ENCODE assay signal across 9 cellular contexts in the genomic region with DNA sequence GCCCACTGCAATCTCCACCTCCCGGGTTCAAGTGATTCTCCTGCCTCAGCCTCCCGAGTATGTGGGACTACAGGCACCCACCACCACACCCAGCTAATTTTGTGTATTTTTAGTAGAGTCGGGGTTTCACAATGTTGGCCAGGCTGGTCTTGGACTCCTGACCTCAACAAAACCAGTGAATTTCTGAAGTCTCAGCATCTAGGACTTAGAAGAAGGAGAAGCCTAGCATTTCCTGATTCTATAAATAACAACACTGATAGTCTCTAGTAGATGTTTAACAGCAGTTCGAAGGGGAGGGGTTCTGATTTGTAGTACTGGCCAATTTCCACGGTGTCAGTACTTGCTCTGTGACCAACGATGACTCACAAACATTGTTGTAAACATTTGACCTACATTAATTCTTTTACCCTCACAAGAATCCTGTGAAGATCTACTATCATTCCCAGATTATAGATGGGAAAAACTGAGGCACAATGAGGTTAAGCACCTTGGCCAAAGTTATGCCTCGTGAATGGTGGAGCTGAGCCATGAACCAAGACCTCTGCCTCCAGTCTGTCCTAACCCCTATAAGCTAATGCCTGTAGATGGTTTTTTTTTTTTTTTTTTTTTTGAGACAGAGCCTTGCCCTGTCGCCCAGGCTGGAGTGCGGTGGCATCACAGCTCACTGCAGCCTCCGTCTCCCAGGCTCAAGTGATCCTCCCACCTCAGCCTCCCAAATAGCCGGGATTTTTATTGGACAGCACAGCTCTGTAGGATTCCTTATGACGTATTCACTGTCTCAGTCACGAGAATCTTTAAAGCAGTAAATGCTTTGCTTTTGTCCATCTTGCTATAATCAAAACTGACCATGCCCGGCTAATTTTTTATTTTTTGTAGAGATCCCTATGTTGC. TPM values are rescaled to one million over a fixed set of nuclear protein-coding genes. Genes with fewer than 3 reads are reported as not detected.
A peak's percentile ranks its signal among the peaks of the same experiment; 100 is the strongest.
DNase-seq lines count a peak whose midpoint lies in the region; ATAC-seq and TF ChIP-seq lines count a peak whose summit lies in the region.
"Had no signal": no experiment of that assay in that cellular context is flagged by ENCODE, and none has a peak within 500 bp of the region (broad histone marks: within the 10 kb centered on the region; RNA-seq: fewer than 3 reads in every experiment).

No MANE protein-coding gene starts in this region.

- ATAC-seq in GM18909 (IDR thresholded peaks at IDR 0.05; ENCODE audit: poor library complexity, unreplicated experiment) (peak; percentile 39), GM18861 (IDR thresholded peaks at IDR 0.05; ENCODE audit: unreplicated experiment) (no peak)

- WGBS in SK-N-SH (ENCODE audit: low lambda C conversion rate), result 69% methylated on average over 14 of the region's 14 CpGs
- 68% methylated on average over 12 of the region's 14 CpGs for WGBS in esophagus muscularis mucosa
- no CpG with 5 or more reads among the region's 14 CpGs for WGBS in trophoblast cell (ENCODE audit: extremely low coverage, insufficient coverage, insufficient read length)

- H4K20me1 ChIP-seq in SK-N-SH (ENCODE audit: insufficient read depth), result no peaks in the 10 kb centered on the region

- no peak overlapping the region for H4K12ac ChIP-seq in trophoblast cell (ENCODE audit: low read depth, low read length)

- H2AFZ ChIP-seq in SK-N-SH (ENCODE audit: low read depth) (no peak overlapping the region), trophoblast cell (ENCODE audit: insufficient read depth, low read length, poor library complexity) (no peak overlapping the region)
- H2AFZ ChIP-seq: parathyroid adenoma had no signal

- H4K8ac ChIP-seq in trophoblast cell (ENCODE audit: low read depth, low read length), result no peak overlapping the region

- H3K27ac ChIP-seq in SK-N-SH (ENCODE audit: low read depth in 2 of 2, low read length in 1 of 2) (peak overlapping the region in 1 of 2 experiments; percentile 63; a peak in 1 of 4 replicates), esophagus muscularis mucosa (replicated peaks in 1 of 4) (peak overlapping the region; percentile 37 to 56 (median 43)), trophoblast cell (ENCODE audit: low read depth, low read length) (no peak overlapping the region)
- H3K27ac ChIP-seq: parathyroid adenoma had no signal

- H3K4me1 ChIP-seq in SK-N-SH (ENCODE audit: control insufficient read depth in 1 of 2, insufficient read depth in 2 of 2, low read depth in 1 of 2, low read length in 1 of 2) (peaks cover 7 to 8% of the 10 kb centered on the region in 2 experiments; a peak in 3 of 4 replicates), esophagus muscularis mucosa (peaks cover 18 to 31% (median 19%) of the 10 kb centered on the region in 4 donors), trophoblast cell (ENCODE audit: control insufficient read depth in 1 of 2, insufficient read depth in 2 of 2, low read length in 2 of 2) (peaks cover 0 to 4% of the 10 kb centered on the region in 2 experiments)

- H3K9me3 ChIP-seq in SK-N-SH (no peaks in the 10 kb centered on the region), esophagus muscularis mucosa (no peaks in the 10 kb centered on the region), trophoblast cell (ENCODE audit: insufficient read depth, low read depth, low read length) (peaks cover 2% of the 10 kb centered on the region)

- POLR2A ChIA-PET in SK-N-SH (lab: Yijun Ruan, JAX), result no interaction called here

- H3K18ac ChIP-seq in trophoblast cell (ENCODE audit: low read length), result no peak overlapping the region

- H3F3A ChIP-seq in SK-N-SH (replicated peaks; ENCODE audit: insufficient read depth), result peaks cover 4% of the 10 kb centered on the region

- peaks cover 6% of the 10 kb centered on the region for H3K79me1 ChIP-seq in trophoblast cell (ENCODE audit: low read length)

- H3K36me3 ChIP-seq in SK-N-SH (replicated peaks in 1 of 2; ENCODE audit: control insufficient read depth in 1 of 2, insufficient read depth in 2 of 2, low read length in 1 of 2), result peaks cover 0 to 10% of the 10 kb centered on the region in 2 experiments
- H3K36me3 ChIP-seq in esophagus muscularis mucosa, result peaks cover 5 to 30% (median 22%) of the 10 kb centered on the region in 4 donors
- peaks cover 0 to 5% of the 10 kb centered on the region in 2 experiments for H3K36me3 ChIP-seq in trophoblast cell (ENCODE audit: control insufficient read depth in 1 of 2, insufficient read depth in 2 of 2, low read length in 2 of 2)

- no peak overlapping the region for H2BK5ac ChIP-seq in trophoblast cell (ENCODE audit: low read depth, low read length, poor library complexity)

- TF ChIP-seq CTCF in SK-N-SH (IDR thresholded peaks at IDR 0.05) (no peak), esophagus muscularis mucosa (IDR thresholded peaks at IDR 0.05) (no peak)

- no peak overlapping the region for H2BK120ac ChIP-seq in trophoblast cell (ENCODE audit: insufficient read depth, low read length, poor library complexity)

- H3K79me2 ChIP-seq in SK-N-SH (ENCODE audit: insufficient read depth) (no peaks in the 10 kb centered on the region), trophoblast cell (ENCODE audit: control insufficient read depth, insufficient read depth, low read length, poor library complexity) (peaks cover 5% of the 10 kb centered on the region)
- H3K79me2 ChIP-seq: parathyroid adenoma had no signal

- H3K27me3 ChIP-seq in SK-N-SH (ENCODE audit: insufficient read depth) (no peaks in the 10 kb centered on the region), esophagus muscularis mucosa (no peaks in the 10 kb centered on the region), trophoblast cell (ENCODE audit: insufficient read depth, low read length) (no peaks in the 10 kb centered on the region)

- no peak overlapping the region for H2AK5ac ChIP-seq in trophoblast cell (ENCODE audit: low read length)

- no peak for TF ChIP-seq RAD21 in SK-N-SH (IDR thresholded peaks at IDR 0.05; ENCODE audit: low read length)

- H3K9ac ChIP-seq in SK-N-SH (no peak overlapping the region), trophoblast cell (ENCODE audit: low read length) (no peak overlapping the region)
- H3K9ac ChIP-seq: parathyroid adenoma had no signal

- H3K4ac ChIP-seq in trophoblast cell (ENCODE audit: low read depth, low read length), result no peak overlapping the region

- no peak overlapping the region for H3K14ac ChIP-seq in trophoblast cell (ENCODE audit: low read length)

- intact Hi-C loops in esophagus muscularis mucosa (cut with DNase I), result no loop called here

- CTCF ChIA-PET in SK-N-SH (lab: Yijun Ruan, JAX), result no interaction called here

- H2BK12ac ChIP-seq in trophoblast cell (ENCODE audit: low read length), result no peak overlapping the region

- H3K4me2 ChIP-seq in SK-N-SH (peak overlapping the region; percentile 59; the same call in 1 of the 2 replicates), trophoblast cell (ENCODE audit: low read length) (no peak overlapping the region)

- no peak for TF ChIP-seq EP300 in SK-N-SH (IDR thresholded peaks at IDR 0.05; ENCODE audit: borderline replicate concordance in 1 of 2, low read depth in 1 of 2, low read length in 1 of 2)
- TF ChIP-seq EP300 in esophagus muscularis mucosa (IDR thresholded peaks at IDR 0.05), result no peak

- TF ChIP-seq POLR2A in esophagus muscularis mucosa (IDR thresholded peaks at IDR 0.05; ENCODE audit: low read depth), result no peak

- H3K9me2 ChIP-seq in SK-N-SH, result no peaks in the 10 kb centered on the region

- DNase-seq in SK-N-SH (no peak), esophagus muscularis mucosa (ENCODE audit: extremely low spot score) (no peak), trophoblast cell (peak; percentile 64 to 89), NCI-H2107 treated with DMSO at 0.1 percent for 48 hours (lab: John Stamatoyannopoulos, UW; ENCODE audit: unreplicated experiment) (no peak), Kasumi-1 (lab: John Stamatoyannopoulos, UW) (no peak)
- no peak for DNase-seq in stimulated activated CD4-positive, alpha-beta T cell treated with anti-CD3 and anti-CD28 coated beads, Interleukin-4, amount 100 ng/mL, for 1 hour

- no peak overlapping the region for H3K23ac ChIP-seq in trophoblast cell (ENCODE audit: low read length)

- peak overlapping the region; percentile 11 for H4K91ac ChIP-seq in trophoblast cell (ENCODE audit: low read depth, low read length)

- H3K4me3 ChIP-seq in SK-N-SH (ENCODE audit: low read depth in 2 of 2, low read length in 1 of 2) (no peak overlapping the region), esophagus muscularis mucosa (no peak overlapping the region), trophoblast cell (ENCODE audit: low read depth, low read length) (no peak overlapping the region)

TF ChIP-seq in SK-N-SH, 30 proteins besides CTCF, POLR2A, EP300 and RAD21 (continues in another document):
- TF ChIP-seq EZH2phosphoT487 (IDR thresholded peaks at IDR 0.05; ENCODE audit: borderline replicate concordance, low read depth) (no peak), NFIC (IDR thresholded peaks at IDR 0.05; ENCODE audit: borderline replicate concordance) (no peak), RCOR1 (IDR thresholded peaks at IDR 0.05; ENCODE audit: low read length) (no peak), GABPA (IDR thresholded peaks at IDR 0.05; ENCODE audit: low read depth) (no peak), FOXJ3 (CRISPR knock-in tag; IDR thresholded peaks at IDR 0.05) (no peak), FOSL2 (IDR thresholded peaks at IDR 0.05; ENCODE audit: borderline replicate concordance, low read depth) (peak; percentile 60; the same call in 1 of the 2 replicates), POLR2AphosphoS5 (IDR thresholded peaks at IDR 0.05; ENCODE audit: low read depth, low read length) (no peak), TEAD4 (IDR thresholded peaks at IDR 0.05; ENCODE audit: borderline replicate concordance, insufficient read depth) (no peak), CHD2 (IDR thresholded peaks at IDR 0.05; ENCODE audit: low read length, partially characterized antibody) (no peak), NRF1 (IDR thresholded peaks at IDR 0.05; ENCODE audit: low read depth, low read length) (no peak), MEF2A (IDR thresholded peaks at IDR 0.05; ENCODE audit: borderline replicate concordance, low read depth) (peak; percentile 31; the same call in 1 of the 2 replicates), RXRA (IDR thresholded peaks at IDR 0.05; ENCODE audit: borderline replicate concordance, low read depth) (0 out of 2 replicates have a peak, but pooled peaks have one; percentile 29)
- TF ChIP-seq, protein P1, sequence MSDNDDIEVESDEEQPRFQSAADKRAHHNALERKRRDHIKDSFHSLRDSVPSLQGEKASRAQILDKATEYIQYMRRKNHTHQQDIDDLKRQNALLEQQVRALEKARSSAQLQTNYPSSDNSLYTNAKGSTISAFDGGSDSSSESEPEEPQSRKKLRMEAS (IDR thresholded peaks at IDR 0.05; ENCODE audit: low read depth), result no peak

RNA-seq across cellular contexts. Expression of a gene that starts 5.2 kb away (rescaled TPM):
- 24.2 and 32.2 TPM in 2 replicates for polyA plus RNA-seq in SK-N-SH (2012; rRNA removed)
- polyA plus RNA-seq in SK-N-SH (2012; cell fraction: cytosol; rRNA removed), result 13.4 and 22.6 TPM in 2 replicates
- 17.6 and 24.1 TPM in 2 replicates for polyA plus RNA-seq in SK-N-SH (2012; cell fraction: nucleus; rRNA removed)
- 10 to 100 TPM; 26.8 to 41.9 (median 30.8) TPM for total RNA-seq in esophagus muscularis mucosa
- polyA plus RNA-seq in trophoblast cell (2013), result 17.7 and 18.6 TPM in 2 replicates

Comparison
In these comparisons a context has a peak if more than half of its experiments do, and no peak if none do; other contexts are left out.
1. DNase-seq: peak in trophoblast cell (2 of 2); none in SK-N-SH (single experiment), esophagus muscularis mucosa (single experiment), stimulated activated CD4-positive, alpha-beta T cell treated with anti-CD3 and anti-CD28 coated beads, Interleukin-4, amount 100 ng/mL, for 1 hour (single experiment), NCI-H2107 treated with DMSO at 0.1 percent for 48 hours (single experiment) and Kasumi-1 (0 of 2).